1 cellular context compared by ENCODE assay signal in the genomic region with DNA sequence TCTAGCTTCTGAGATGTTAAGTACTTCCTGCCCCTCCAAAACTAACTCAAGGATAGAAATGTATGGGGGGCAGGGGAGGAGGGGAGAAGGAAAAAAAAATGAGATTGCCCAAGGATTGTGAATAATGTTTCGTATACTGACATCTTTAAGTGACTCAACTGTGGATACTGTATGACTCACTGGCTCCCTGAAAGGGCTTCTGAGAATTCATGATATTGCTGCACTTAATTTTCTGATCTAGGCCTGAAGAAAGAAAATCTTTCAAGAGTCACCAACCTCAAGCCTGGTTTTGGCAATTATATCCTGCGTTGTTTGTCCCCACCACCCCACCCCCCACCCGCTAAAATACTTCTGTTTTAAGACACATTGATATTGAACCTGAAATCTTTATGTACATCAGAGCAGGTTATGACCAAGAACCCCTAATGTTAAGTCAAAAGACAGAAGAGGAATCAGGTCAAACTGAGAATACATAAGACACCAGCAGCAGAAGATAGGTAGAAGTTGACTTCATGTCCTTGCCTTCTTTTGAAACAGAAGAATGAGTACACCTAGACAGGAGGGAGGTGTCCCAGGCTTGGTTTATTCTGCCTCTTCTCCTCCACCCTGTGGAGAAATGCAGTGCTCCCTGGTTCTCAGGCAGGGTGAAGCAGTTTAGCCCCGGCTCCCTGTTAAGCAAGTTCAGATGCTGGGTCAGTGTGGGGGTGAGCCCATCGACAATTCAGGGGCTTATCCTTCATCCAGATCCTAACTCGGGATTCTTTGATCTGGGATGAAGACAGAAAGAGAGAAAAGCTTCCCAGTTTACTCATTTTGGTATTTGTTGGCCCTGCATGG.
TF ChIP-seq lines count a peak whose summit lies in the region.

No MANE protein-coding gene starts in this region.

TF ChIP-seq in GM23338, 12 proteins besides CTCF, POLR2A, EP300 and RAD21 (continued from another document):
- no peak for TF ChIP-seq ZNF462 (CRISPR knock-in tag; IDR thresholded peaks at IDR 0.05)
- TF ChIP-seq NANOG (IDR thresholded peaks at IDR 0.05; ENCODE audit: borderline replicate concordance): no peak
- no peak for TF ChIP-seq ZNF114 (CRISPR knock-in tag; IDR thresholded peaks at IDR 0.05)
- no peak for TF ChIP-seq POLR2AphosphoS5 (IDR thresholded peaks at IDR 0.05; ENCODE audit: low read depth)
- TF ChIP-seq JUNB (IDR thresholded peaks at IDR 0.05; ENCODE audit: unreplicated experiment): no peak
- no peak for TF ChIP-seq EZH2 (IDR thresholded peaks at IDR 0.05; ENCODE audit: low read depth, unreplicated experiment)
- no peak for TF ChIP-seq CREB1 (CRISPR knock-in tag; IDR thresholded peaks at IDR 0.05; ENCODE audit: low read depth)
- TF ChIP-seq STAT1 (IDR thresholded peaks at IDR 0.05; ENCODE audit: unreplicated experiment): no peak
- TF ChIP-seq ZNF331 (CRISPR knock-in tag; IDR thresholded peaks at IDR 0.05; ENCODE audit: low read depth): no peak
- TF ChIP-seq, protein P1, sequence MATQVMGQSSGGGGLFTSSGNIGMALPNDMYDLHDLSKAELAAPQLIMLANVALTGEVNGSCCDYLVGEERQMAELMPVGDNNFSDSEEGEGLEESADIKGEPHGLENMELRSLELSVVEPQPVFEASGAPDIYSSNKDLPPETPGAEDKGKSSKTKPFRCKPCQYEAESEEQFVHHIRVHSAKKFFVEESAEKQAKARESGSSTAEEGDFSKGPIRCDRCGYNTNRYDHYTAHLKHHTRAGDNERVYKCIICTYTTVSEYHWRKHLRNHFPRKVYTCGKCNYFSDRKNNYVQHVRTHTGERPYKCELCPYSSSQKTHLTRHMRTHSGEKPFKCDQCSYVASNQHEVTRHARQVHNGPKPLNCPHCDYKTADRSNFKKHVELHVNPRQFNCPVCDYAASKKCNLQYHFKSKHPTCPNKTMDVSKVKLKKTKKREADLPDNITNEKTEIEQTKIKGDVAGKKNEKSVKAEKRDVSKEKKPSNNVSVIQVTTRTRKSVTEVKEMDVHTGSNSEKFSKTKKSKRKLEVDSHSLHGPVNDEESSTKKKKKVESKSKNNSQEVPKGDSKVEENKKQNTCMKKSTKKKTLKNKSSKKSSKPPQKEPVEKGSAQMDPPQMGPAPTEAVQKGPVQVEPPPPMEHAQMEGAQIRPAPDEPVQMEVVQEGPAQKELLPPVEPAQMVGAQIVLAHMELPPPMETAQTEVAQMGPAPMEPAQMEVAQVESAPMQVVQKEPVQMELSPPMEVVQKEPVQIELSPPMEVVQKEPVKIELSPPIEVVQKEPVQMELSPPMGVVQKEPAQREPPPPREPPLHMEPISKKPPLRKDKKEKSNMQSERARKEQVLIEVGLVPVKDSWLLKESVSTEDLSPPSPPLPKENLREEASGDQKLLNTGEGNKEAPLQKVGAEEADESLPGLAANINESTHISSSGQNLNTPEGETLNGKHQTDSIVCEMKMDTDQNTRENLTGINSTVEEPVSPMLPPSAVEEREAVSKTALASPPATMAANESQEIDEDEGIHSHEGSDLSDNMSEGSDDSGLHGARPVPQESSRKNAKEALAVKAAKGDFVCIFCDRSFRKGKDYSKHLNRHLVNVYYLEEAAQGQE (IDR thresholded peaks at IDR 0.05; ENCODE audit: unreplicated experiment): no peak
- no peak for TF ChIP-seq ETS1 (IDR thresholded peaks at IDR 0.05)
